Comparison of ENCODE assay signal across 28 cellular contexts in the genomic region with DNA sequence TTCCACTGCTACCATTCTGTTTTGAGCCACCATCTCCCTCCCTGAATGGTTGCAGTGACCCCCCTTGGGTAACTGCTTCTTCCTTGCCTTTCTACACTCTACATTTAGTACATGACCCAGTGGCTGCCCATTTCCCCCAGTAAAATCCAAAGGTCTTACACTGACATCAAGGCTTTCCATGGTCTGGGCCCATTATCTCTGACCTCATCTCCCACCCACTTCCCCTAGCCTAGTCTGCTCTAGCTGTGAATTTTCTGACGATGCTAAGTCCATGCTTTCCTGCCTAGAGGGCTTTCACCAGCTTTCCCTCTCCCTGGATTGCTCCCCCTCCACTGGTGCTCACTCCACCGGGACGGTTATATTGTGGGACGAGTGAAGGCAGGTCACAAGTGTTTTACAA.
"Had no signal": no experiment of that assay in that cellular context is flagged by ENCODE, and none has a peak within 500 bp of the region (broad histone marks: within the 10 kb centered on the region; RNA-seq: fewer than 3 reads in every experiment).

No MANE protein-coding gene starts in this region.

- ATAC-seq: left colon; left lung; mucosa of descending colon; naive thymus-derived CD4-positive, alpha-beta T cell; natural killer cell treated with Interleukin-12 subunit alpha and Interleukin-12 subunit beta and Interleukin-15 and Interleukin-18, amount 100 ng/mL, for 72 hours; pancreas; right lobe of liver; stimulated activated naive B cell treated with anti-CD40 and anti-IgM and Interleukin-4, amounts not matched to agents 10 μg/mL and 1 μg/mL and 100 μg/mL, for 72 hours; stimulated activated naive CD8-positive, alpha-beta T cell treated with anti-CD3 and anti-CD28 coated beads, Interleukin-15, Interleukin-2, amounts not matched to agents 100 U/mL and 50 U/mL, for 24 hours had no signal

- DNase-seq: hypothalamus; immature natural killer cell; kidney; left colon; left lung; midbrain; mucosa of descending colon; naive thymus-derived CD4-positive, alpha-beta T cell; pancreas; posterior cingulate gyrus; retina; right lobe of liver; stimulated activated CD4-positive, alpha-beta T cell treated with anti-CD3 and anti-CD28 coated beads, Interleukin-1b, Interleukin-23, amount 100 ng/mL, for 48 hours; stimulated activated CD4-positive, alpha-beta T cell treated with anti-CD3 and anti-CD28 coated beads, Interleukin-2, amount 100 ng/mL, for 48 hours; stimulated activated CD4-positive, alpha-beta T cell treated with anti-CD3 and anti-CD28 coated beads, Interleukin-4, amount 100 ng/mL, for 4 hours; stimulated activated CD8-positive, alpha-beta memory T cell treated with anti-CD3 and anti-CD28 coated beads, Interleukin-4, amount 100 ng/mL, for 48 hours; stimulated activated naive B cell treated with anti-CD40 and anti-IgM and Interleukin-4, amounts not matched to agents 10 μg/mL and 1 μg/mL and 100 μg/mL, for 72 hours; stimulated activated naive CD8-positive, alpha-beta T cell treated with anti-CD3 and anti-CD28 coated beads, Interleukin-15, Interleukin-2, amounts not matched to agents 100 U/mL and 50 U/mL, for 24 hours; stomach; testis; thyroid gland; transverse colon; upper lobe of left lung had no signal

- H3K9me3 ChIP-seq: left lung, mucosa of descending colon, pancreas, prostate gland, right lobe of liver, stomach, testis, thyroid gland, transverse colon, upper lobe of left lung, vagina had no signal

- H3K27ac ChIP-seq: left lung, pancreas, prostate gland, right lobe of liver, stomach, testis, thyroid gland, upper lobe of left lung, vagina had no signal

- H3K4me1 ChIP-seq: left lung, pancreas, prostate gland, right lobe of liver, testis, upper lobe of left lung, vagina had no signal

- H3K4me2 ChIP-seq: smooth muscle cell had no signal

- H3K36me3 ChIP-seq: left lung, pancreas, prostate gland, right lobe of liver, stomach, thyroid gland, transverse colon, upper lobe of left lung, vagina had no signal

- H3K4me3 ChIP-seq: left lung, lung, mucosa of descending colon, pancreas, prostate gland, right lobe of liver, smooth muscle cell, stomach, testis, thyroid gland, transverse colon, upper lobe of left lung, vagina had no signal

- H3K27me3 ChIP-seq: left lung, pancreas, right lobe of liver, testis, thyroid gland, transverse colon, upper lobe of left lung, vagina had no signal
